1 cellular context compared by ENCODE assay signal in the genomic region with DNA sequence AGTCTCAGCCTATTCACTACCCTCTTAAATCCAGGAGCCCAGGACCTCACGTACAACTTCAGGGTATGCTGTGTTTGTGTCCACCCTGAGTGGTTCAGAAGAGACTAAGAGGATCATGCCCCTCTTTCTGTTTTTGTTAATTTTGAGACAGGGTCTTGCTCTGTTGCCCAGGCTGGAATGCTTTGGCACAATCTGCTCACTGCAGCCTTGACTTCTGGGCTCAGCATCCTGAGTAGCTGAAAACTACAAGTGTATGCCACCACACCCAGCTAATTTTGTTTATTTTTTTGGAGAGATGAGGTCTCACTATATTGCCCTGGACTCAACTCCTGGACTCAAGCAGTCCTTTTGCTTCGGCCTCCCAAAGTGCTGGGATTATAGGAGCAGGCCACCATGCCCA.
TF ChIP-seq lines count a peak whose summit lies in the region.

No MANE protein-coding gene starts in this region.

TF ChIP-seq in HCT116, 20 proteins besides CTCF, POLR2A, EP300 and RAD21 (continued from another document):
- TF ChIP-seq, protein P1, sequence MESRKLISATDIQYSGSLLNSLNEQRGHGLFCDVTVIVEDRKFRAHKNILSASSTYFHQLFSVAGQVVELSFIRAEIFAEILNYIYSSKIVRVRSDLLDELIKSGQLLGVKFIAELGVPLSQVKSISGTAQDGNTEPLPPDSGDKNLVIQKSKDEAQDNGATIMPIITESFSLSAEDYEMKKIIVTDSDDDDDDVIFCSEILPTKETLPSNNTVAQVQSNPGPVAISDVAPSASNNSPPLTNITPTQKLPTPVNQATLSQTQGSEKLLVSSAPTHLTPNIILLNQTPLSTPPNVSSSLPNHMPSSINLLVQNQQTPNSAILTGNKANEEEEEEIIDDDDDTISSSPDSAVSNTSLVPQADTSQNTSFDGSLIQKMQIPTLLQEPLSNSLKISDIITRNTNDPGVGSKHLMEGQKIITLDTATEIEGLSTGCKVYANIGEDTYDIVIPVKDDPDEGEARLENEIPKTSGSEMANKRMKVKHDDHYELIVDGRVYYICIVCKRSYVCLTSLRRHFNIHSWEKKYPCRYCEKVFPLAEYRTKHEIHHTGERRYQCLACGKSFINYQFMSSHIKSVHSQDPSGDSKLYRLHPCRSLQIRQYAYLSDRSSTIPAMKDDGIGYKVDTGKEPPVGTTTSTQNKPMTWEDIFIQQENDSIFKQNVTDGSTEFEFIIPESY (IDR thresholded peaks at IDR 0.05; ENCODE audit: extremely low read depth, insufficient replicate concordance, low read length), result no peak
- TF ChIP-seq, protein P2, sequence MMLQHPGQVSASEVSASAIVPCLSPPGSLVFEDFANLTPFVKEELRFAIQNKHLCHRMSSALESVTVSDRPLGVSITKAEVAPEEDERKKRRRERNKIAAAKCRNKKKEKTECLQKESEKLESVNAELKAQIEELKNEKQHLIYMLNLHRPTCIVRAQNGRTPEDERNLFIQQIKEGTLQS (IDR thresholded peaks at IDR 0.05), result no peak
